In genomic region chr5:31392061-31392460, GRCh38 we compare ENCODE assay signal across 16 cellular contexts.
DNase-seq lines count a peak whose midpoint lies in the region; TF ChIP-seq lines count a peak whose summit lies in the region.
"Had no signal": no experiment of that assay in that cellular context is flagged by ENCODE, and none has a peak within 500 bp of the region (broad histone marks: within the 10 kb centered on the region; RNA-seq: fewer than 3 reads in every experiment).

No MANE protein-coding gene starts in this region.

- TF ChIP-seq POLR2A in NB4 (IDR thresholded peaks at IDR 0.05; ENCODE audit: extremely low read depth, insufficient read length) (no peak), lower leg skin (IDR thresholded peaks at IDR 0.05) (no peak)

- WGBS in lower leg skin, 2 donors, result 90 to 96% methylated on average over 3 of the region's 3 CpGs

- TF ChIP-seq CTCF in NB4 (IDR thresholded peaks at IDR 0.05; ENCODE audit: low read depth, low read length), result no peak
- no peak for TF ChIP-seq CTCF in lower leg skin (IDR thresholded peaks at IDR 0.05)

- peak overlapping the region; percentile 30 for H3K4me3 ChIP-seq in NB4 (ENCODE audit: low read depth, low read length)
- no peak overlapping the region for H3K4me3 ChIP-seq in lower leg skin (ENCODE audit: low read depth, poor library complexity, severe bottlenecking)
- H3K4me3 ChIP-seq: A549, BLaER1, GM12878, GM23248, HAP-1 had no signal

- intact Hi-C loops in lower leg skin (cut with DNase I; ENCODE audit: low total_unique reads), result no loop called here

- DNase-seq in SIG-M5 treated with dmso at 0.1 percent for 504 hours (lab: John Stamatoyannopoulos, UW; ENCODE audit: unreplicated experiment), result peak; percentile 9
- DNase-seq in SIG-M5 (lab: John Stamatoyannopoulos, UW), result no peak
- DNase-seq in NB4 (ENCODE audit: low read depth), result peak; percentile 95
- DNase-seq in SKM-1 treated with dmso at 0.1 percent for 144 hours (lab: John Stamatoyannopoulos, UW; ENCODE audit: unreplicated experiment), result peak; percentile 78
- DNase-seq in lower leg skin (ENCODE audit: low spot score in 2 of 2), result no peak
- DNase-seq in NCI-H1105 (lab: John Stamatoyannopoulos, UW), result no peak
- DNase-seq in NCI-H82 (lab: John Stamatoyannopoulos, UW), result no peak
- DNase-seq: Calu3; CD8-positive, alpha-beta T cell; DND-41; EL; GM23248 had no signal

Comparison
In these comparisons a context has a peak if more than half of its experiments do, and no peak if none do; other contexts are left out.
1. DNase-seq: peak in SIG-M5 treated with dmso at 0.1 percent for 504 hours (single experiment), NB4 (single experiment) and SKM-1 treated with dmso at 0.1 percent for 144 hours (single experiment); none in SIG-M5 (single experiment), lower leg skin (0 of 2), NCI-H1105 (single experiment) and NCI-H82 (single experiment).